In the genomic region with DNA sequence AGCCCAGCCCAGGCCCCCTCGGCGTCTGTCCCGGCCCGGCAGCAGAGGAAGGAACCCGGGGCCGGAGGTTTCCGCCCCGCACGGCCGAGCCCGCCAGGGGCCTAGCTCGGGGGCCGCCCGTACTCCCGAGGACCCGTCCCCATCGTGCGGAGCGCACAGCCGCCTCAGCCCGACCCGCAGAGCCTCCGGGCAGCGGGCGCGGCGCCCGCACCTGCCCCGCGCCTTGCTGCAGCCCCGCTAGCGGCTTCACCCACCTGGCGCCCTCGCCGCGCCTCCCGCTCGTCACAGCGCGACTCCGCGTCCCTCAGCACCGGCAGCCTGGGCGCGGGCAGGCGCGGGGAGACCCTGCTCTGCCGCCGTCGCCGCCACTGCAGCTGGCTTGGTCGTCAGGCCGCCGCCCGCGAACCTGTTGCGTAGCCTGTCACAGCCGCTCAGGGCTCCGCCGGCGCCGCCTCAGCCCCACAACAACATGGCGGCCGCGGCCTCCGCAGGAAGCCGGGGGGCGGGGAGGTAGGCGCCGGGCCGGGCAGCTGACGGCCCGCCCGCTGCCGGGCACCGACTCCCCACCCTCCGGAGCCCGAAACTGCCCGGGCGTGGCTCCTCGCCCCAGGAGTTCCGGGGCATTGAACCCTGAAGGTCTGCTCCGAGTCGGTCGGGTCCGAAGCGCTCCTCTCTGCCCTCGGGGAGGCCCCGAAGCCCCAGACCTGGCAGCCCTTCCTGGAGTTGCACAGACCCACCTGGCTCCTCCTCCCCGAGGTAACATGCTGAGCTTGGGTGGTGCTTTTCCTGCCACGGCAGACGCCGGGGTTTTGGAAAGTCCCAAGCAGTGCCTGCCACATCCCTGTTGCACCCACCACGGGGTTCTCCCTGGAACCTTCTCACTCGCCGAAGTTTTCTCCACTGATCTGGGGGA, we compare ENCODE assay signal across 8 cellular contexts.
DNase-seq lines count a peak whose midpoint lies in the region; ATAC-seq and TF ChIP-seq lines count a peak whose summit lies in the region.

A gene (minus strand): TSS at position 487 of the 913 bp plus-strand sequence. CDS start 32,454 bp downstream, outside the sequence.

- no peak for TF ChIP-seq CTCF in AG09309 (IDR thresholded peaks at IDR 0.05; ENCODE audit: control insufficient read depth, insufficient read depth, low read depth, low read length, missing control alignments)

- no peaks in the 10 kb centered on the region for H3K27me3 ChIP-seq in layer of hippocampus (ENCODE audit: control insufficient read depth, insufficient read depth, low read length)

- peak within 1 kb of the TSS; percentile 92 for H3K27ac ChIP-seq in cingulate gyrus (ENCODE audit: low read depth, low read length)
- H3K27ac ChIP-seq in layer of hippocampus (ENCODE audit: low read depth, low read length): peak within 1 kb of the TSS; percentile 92

- ATAC-seq in GM18870 (IDR thresholded peaks at IDR 0.05; ENCODE audit: unreplicated experiment): peak; percentile 72
- ATAC-seq in HG03103 (IDR thresholded peaks at IDR 0.05; ENCODE audit: low read depth, unreplicated experiment): peak; percentile 69

- no peak for DNase-seq in AG09309 (ENCODE audit: low read depth)
- peak; percentile 71 for DNase-seq in NCI-H345 treated with DMSO at 0.1 percent for 48 hours (lab: John Stamatoyannopoulos, UW; ENCODE audit: unreplicated experiment)
- peak; percentile 74 to 78 for DNase-seq in activated CD4-positive, alpha-beta T cell treated with anti-CD3 and anti-CD28 coated beads for 4 hours
- peak; percentile 63 to 79 for DNase-seq in stimulated activated CD4-positive, alpha-beta T cell treated with anti-CD3 and anti-CD28 coated beads, Interleukin-1b, Interleukin-23, amount 100 ng/mL, for 4 hours (ENCODE audit: low read depth in 2 of 2)

- peak within 1 kb of the TSS; percentile 88 for H3K4me3 ChIP-seq in AG09309 (ENCODE audit: control insufficient read depth, low read depth, low read length)
